ENCODE assay signal across 8 cellular contexts in the genomic region with DNA sequence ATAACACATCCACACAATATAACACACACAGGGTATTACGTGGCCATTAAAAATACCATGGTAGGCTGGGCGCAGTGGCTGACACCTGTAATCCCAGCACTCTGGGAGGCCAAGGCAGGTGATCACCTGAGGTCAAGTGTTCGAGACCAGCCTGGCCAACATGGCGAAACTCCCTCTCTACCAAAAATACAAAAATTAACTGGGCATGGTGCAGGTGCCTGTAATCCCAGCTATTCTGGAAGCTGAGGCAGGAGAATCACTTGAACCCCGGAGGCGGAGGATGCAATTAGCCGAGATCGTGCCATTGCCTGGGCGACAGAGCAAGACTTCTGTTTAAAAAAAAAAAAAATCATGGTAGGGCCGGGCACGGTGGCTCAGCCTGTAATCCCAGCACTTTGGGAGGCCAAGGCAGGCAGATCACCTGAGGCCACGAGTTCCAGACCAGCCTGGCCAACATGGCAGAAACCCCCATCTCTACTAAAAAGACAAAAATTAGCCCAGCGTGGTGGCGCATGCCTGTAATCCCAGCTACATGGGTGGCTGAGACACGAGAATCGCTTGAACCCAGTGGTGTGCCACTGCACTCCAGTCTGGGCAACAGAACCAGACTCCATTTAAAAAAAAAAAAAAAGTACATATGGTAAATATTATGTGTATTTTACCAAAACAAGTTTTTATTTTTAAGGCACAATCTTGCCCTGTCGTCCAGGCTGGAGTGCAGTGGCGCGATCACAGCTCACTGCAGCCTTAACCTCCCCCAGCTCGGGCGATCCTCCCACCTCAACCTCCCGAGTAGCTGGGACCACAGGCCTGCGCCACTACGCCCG. TPM values are rescaled to one million over a fixed set of nuclear protein-coding genes. Genes with fewer than 3 reads are reported as not detected.
DNase-seq lines count a peak whose midpoint lies in the region; ATAC-seq and TF ChIP-seq lines count a peak whose summit lies in the region.

No MANE protein-coding gene starts in this region.

- peak overlapping the region; percentile 88 to 96 (median 92) for H3K4me3 Mint-ChIP-seq in naive thymus-derived CD8-positive, alpha-beta T cell

- H3F3A ChIP-seq in MM.1S (ENCODE audit: insufficient read depth, low read length) = no peaks in the 10 kb centered on the region

- H2AFZ ChIP-seq in MM.1S (ENCODE audit: low read length) = peak overlapping the region; percentile 87

- POLR2A ChIA-PET in naive thymus-derived CD8-positive, alpha-beta T cell (lab: Charles Lee) = interaction anchor here (0.5 to 5.7 kb wide), 32 partner anchors 10 to 671 kb away, joined by 3 to 112 read pairs (median 5); a partner anchor contains a TSS

- ATAC-seq in naive thymus-derived CD8-positive, alpha-beta T cell = no peak
- ATAC-seq in GM18511 (IDR thresholded peaks at IDR 0.05; ENCODE audit: unreplicated experiment) = no peak

- H3K9me3 Mint-ChIP-seq in naive thymus-derived CD8-positive, alpha-beta T cell = no peaks in the 10 kb centered on the region

- no peaks in the 10 kb centered on the region for H3K36me3 ChIP-seq in MM.1S (replicated peaks; ENCODE audit: insufficient read depth, low read length)

- no peaks in the 10 kb centered on the region for H3K36me3 Mint-ChIP-seq in naive thymus-derived CD8-positive, alpha-beta T cell

- no peak for TF ChIP-seq CTCF in AG10803 (conservative IDR thresholded peaks at IDR 0.05; ENCODE audit: low read length)
- TF ChIP-seq CTCF in MM.1S (IDR thresholded peaks at IDR 0.05; ENCODE audit: low read length) = no peak
- TF ChIP-seq CTCF in dorsolateral prefrontal cortex (IDR thresholded peaks at IDR 0.05 in 54 of 56, conservative IDR thresholded peaks at IDR 0.05 in 2 of 56; ENCODE audit: low read depth in 1 of 56, partially characterized antibody in 56 of 56) = no peak

- H3K4me2 ChIP-seq in MM.1S (ENCODE audit: low read depth, low read length) = peak overlapping the region; percentile 61

- H3K79me2 ChIP-seq in MM.1S (ENCODE audit: low read length) = no peaks in the 10 kb centered on the region

- DNase-seq in AG10803 (ENCODE audit: low read depth) (no peak), MM.1S (no peak), dorsolateral prefrontal cortex (no peak), GM19238 (ENCODE audit: insufficient read length, low spot score) (no peak), 8988T (no peak), LoVo (ENCODE audit: low spot score) (no peak)
- DNase-seq in naive thymus-derived CD8-positive, alpha-beta T cell = no peak

- peaks cover 5 to 37% (median 20%) of the 10 kb centered on the region in 4 donors for H3K4me1 Mint-ChIP-seq in naive thymus-derived CD8-positive, alpha-beta T cell

- H3K27ac Mint-ChIP-seq in naive thymus-derived CD8-positive, alpha-beta T cell = peak overlapping the region; percentile 90 to 98 (median 96)

- H3K9ac ChIP-seq in MM.1S (ENCODE audit: low read length) = peak overlapping the region; percentile 69

- H3K27me3 ChIP-seq in MM.1S (replicated peaks; ENCODE audit: insufficient read depth, low read length) = no peaks in the 10 kb centered on the region
- H3K27me3 ChIP-seq in dorsolateral prefrontal cortex = no peaks in the 10 kb centered on the region

- no peaks in the 10 kb centered on the region for H3K9me3 ChIP-seq in MM.1S (replicated peaks; ENCODE audit: insufficient read depth, low read length)

- no peaks in the 10 kb centered on the region for H3K27me3 Mint-ChIP-seq in naive thymus-derived CD8-positive, alpha-beta T cell

- H3K9me2 ChIP-seq in MM.1S (replicated peaks; ENCODE audit: insufficient read depth, low read length) = no peaks in the 10 kb centered on the region

- peak overlapping the region; percentile 21; the same call in 1 of the 2 replicates for H3K27ac ChIP-seq in MM.1S (ENCODE audit: low read length)
- H3K27ac ChIP-seq in dorsolateral prefrontal cortex = peak overlapping the region in 58 of 59 donors; percentile 44 to 96 (median 84)

- peaks cover 5% of the 10 kb centered on the region; the same call in 1 of the 2 replicates for H3K4me1 ChIP-seq in MM.1S (ENCODE audit: low read length)

- intact Hi-C loops in dorsolateral prefrontal cortex (cut with DNase I) = loop anchor here (1.0 to 10.0 kb wide), 9 partner anchors 35 to 570 kb away; a partner anchor contains a TSS

- H3K4me3 ChIP-seq in AG10803 (ENCODE audit: low read length) = peak overlapping the region; percentile 70
- H3K4me3 ChIP-seq in MM.1S (ENCODE audit: low read length) = peak overlapping the region; percentile 70
- H3K4me3 ChIP-seq in dorsolateral prefrontal cortex = peak overlapping the region; percentile 48 to 96 (median 85)

- no peaks in the 10 kb centered on the region for H4K20me1 ChIP-seq in MM.1S (ENCODE audit: insufficient read depth, low read length)

RNA-seq across cellular contexts. Expression of a gene that starts 24.0 kb away (rescaled TPM):
- 1 to 10 TPM in 60 of 120 experiments, under 1 TPM in 47, not detected in 13; 0.32 to 2.9 (median 1.1) TPM for total RNA-seq in dorsolateral prefrontal cortex
- total RNA-seq in naive thymus-derived CD8-positive, alpha-beta T cell = 1 to 10 TPM; 1.5 TPM
- polyA plus RNA-seq in naive thymus-derived CD8-positive, alpha-beta T cell = 1 to 10 TPM in 2 of 3 donors, under 1 TPM in 1; 0.47 to 2.7 (median 1.2) TPM

RNA-seq across cellular contexts. Expression of a gene that starts 37.3 kb away (rescaled TPM):
- total RNA-seq in dorsolateral prefrontal cortex = 10 to 100 TPM in 8 of 120 experiments, 1 to 10 TPM in 112; 3.3 to 10.9 (median 7.1) TPM
- 10 to 100 TPM; 23.7 to 24.5 TPM for total RNA-seq in naive thymus-derived CD8-positive, alpha-beta T cell
- 10 to 100 TPM in 2 of 3 donors, 1 to 10 TPM in 1; 8.2 to 12.3 (median 10.7) TPM for polyA plus RNA-seq in naive thymus-derived CD8-positive, alpha-beta T cell

RNA-seq across cellular contexts. Expression of a gene that starts 37.5 kb away (rescaled TPM):
- 10 to 100 TPM; 18.4 to 56.7 (median 33.5) TPM for total RNA-seq in dorsolateral prefrontal cortex
- total RNA-seq in naive thymus-derived CD8-positive, alpha-beta T cell = 10 to 100 TPM; 75.6 to 79.7 TPM
- polyA plus RNA-seq in naive thymus-derived CD8-positive, alpha-beta T cell = 10 to 100 TPM; 21.8 to 24.7 (median 24.4) TPM
